Comparison of ENCODE assay signal across 1 cellular context in genomic region chr21:31732891-31733520, GRCh38.
A peak's percentile ranks its signal among the peaks of the same experiment; 100 is the strongest.
TF ChIP-seq lines count a peak whose summit lies in the region.

No MANE protein-coding gene starts in this region.

TF ChIP-seq in HEK293, 187 proteins besides CTCF, POLR2A, EP300 and RAD21 (continued from another document):
- TF ChIP-seq PRDM10 (tag by site-specific recombination; IDR thresholded peaks at IDR 0.05): no peak
- no peak for TF ChIP-seq KLF9 (tag by site-specific recombination; IDR thresholded peaks at IDR 0.05; ENCODE audit: low read depth)
- TF ChIP-seq ZNF518A (tag by site-specific recombination; conservative IDR thresholded peaks at IDR 0.05; ENCODE audit: low read depth): 0 out of 2 replicates have a peak, but pooled peaks have one; percentile 1
- TF ChIP-seq PATZ1 (tag by site-specific recombination; IDR thresholded peaks at IDR 0.05): 0 out of 2 replicates have a peak, but pooled peaks have one; percentile 31
- no peak for TF ChIP-seq ZBTB7A (tag by site-specific recombination; IDR thresholded peaks at IDR 0.05; ENCODE audit: low read depth)
- peak; percentile 41 for TF ChIP-seq ZFHX2 (tag by site-specific recombination; conservative IDR thresholded peaks at IDR 0.05)
- TF ChIP-seq ZBTB10 (tag by site-specific recombination; IDR thresholded peaks at IDR 0.05): 0 out of 2 replicates have a peak, but pooled peaks have one; percentile 20
- TF ChIP-seq ZNF76 (tag by site-specific recombination; IDR thresholded peaks at IDR 0.05; ENCODE audit: borderline replicate concordance, low read depth): peak; percentile 32; the same call in 1 of the 2 replicates
TF ChIP-seq in HEK293: peak in this region for 11.
